In the genomic region with DNA sequence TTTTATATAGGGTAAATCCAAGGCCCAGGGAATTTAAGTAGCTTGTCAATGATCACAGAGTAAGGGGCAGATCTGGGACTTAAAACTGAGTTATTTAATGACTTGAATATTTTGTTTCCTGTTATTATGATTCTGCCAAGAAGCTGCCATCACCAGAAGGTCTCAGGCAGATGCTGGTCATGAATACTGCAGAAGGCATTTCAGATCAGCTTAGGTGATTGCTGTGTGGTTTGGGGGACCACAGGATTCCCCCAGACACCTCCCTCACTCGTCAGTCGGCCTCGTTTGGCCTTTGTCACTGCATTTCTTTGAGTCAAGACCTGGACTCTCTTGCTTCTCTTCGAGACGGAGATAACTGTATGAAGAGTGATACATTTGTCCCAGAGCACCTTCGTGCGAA, we compare ENCODE assay signal across 19 cellular contexts.
DNase-seq lines count a peak whose midpoint lies in the region; ATAC-seq and TF ChIP-seq lines count a peak whose summit lies in the region.
"Had no signal": no experiment of that assay in that cellular context is flagged by ENCODE, and none has a peak within 500 bp of the region (broad histone marks: within the 10 kb centered on the region; RNA-seq: fewer than 3 reads in every experiment).

No MANE protein-coding gene starts in this region.

- no peak for ATAC-seq in GM21737 (IDR thresholded peaks at IDR 0.05; ENCODE audit: unreplicated experiment)
- no peak for ATAC-seq in GM21576 (IDR thresholded peaks at IDR 0.05; ENCODE audit: unreplicated experiment)
- ATAC-seq: Right ventricle myocardium inferior had no signal

- H3K4me3 Mint-ChIP-seq in nephron progenitor cell: no peak overlapping the region

- DNase-seq in AG10803 (ENCODE audit: low read depth): peak; percentile 52
- DNase-seq in ecto neural progenitor cell (ENCODE audit: low spot score): peak; percentile 23
- no peak for DNase-seq in nephron progenitor cell
- DNase-seq in OCI-M2 (lab: John Stamatoyannopoulos, UW; ENCODE audit: unreplicated experiment): no peak
- no peak for DNase-seq in NCI-H345 (lab: John Stamatoyannopoulos, UW)
- DNase-seq: DMS153, HCEC 1CT, MV-4-11, NCI-H1417, NCI-H1930, NCI-H2171, NCI-H510A treated with DMSO at 0.1 percent for 48 hours had no signal

- peak overlapping the region; percentile 15 for H3K27ac ChIP-seq in KOPT-K1 (ENCODE audit: low read depth, low read length, poor library complexity, severe bottlenecking)
- H3K27ac ChIP-seq: C4-2B, HL-60, SK-N-MC had no signal

- no peaks in the 10 kb centered on the region for H3K9me3 ChIP-seq in KOPT-K1 (ENCODE audit: insufficient read depth, low read length, poor library complexity, severe bottlenecking)

- H3K9me3 Mint-ChIP-seq in nephron progenitor cell: peaks cover 16% of the 10 kb centered on the region

- no peak overlapping the region for H3K4me3 ChIP-seq in AG10803 (ENCODE audit: low read length)
- H3K4me3 ChIP-seq: SK-N-MC had no signal

- TF ChIP-seq CTCF in AG10803 (conservative IDR thresholded peaks at IDR 0.05; ENCODE audit: low read length) (no peak), nephron progenitor cell (IDR thresholded peaks at IDR 0.05) (no peak)

- H3K36me3 Mint-ChIP-seq in nephron progenitor cell (ENCODE audit: low read depth): peaks cover 35% of the 10 kb centered on the region

- peaks cover 76% of the 10 kb centered on the region for H3K4me1 Mint-ChIP-seq in nephron progenitor cell

- peak overlapping the region; percentile 92 for H3K27ac Mint-ChIP-seq in nephron progenitor cell

- peaks cover 9% of the 10 kb centered on the region for H3K27me3 Mint-ChIP-seq in nephron progenitor cell (ENCODE audit: low read depth, poor library complexity)

- no peaks in the 10 kb centered on the region for H3K36me3 ChIP-seq in KOPT-K1 (ENCODE audit: insufficient read depth, low read length)

Comparison
In these comparisons a context has a peak if more than half of its experiments do, and no peak if none do; other contexts are left out.
1. DNase-seq: peak in AG10803 (single experiment) and ecto neural progenitor cell (single experiment); none in nephron progenitor cell (single experiment), OCI-M2 (single experiment) and NCI-H345 (single experiment).